8 cellular contexts compared by ENCODE assay signal in genomic region chr12:108305520-108305919, GRCh38. TPM values are rescaled to one million over a fixed set of nuclear protein-coding genes. Genes with fewer than 3 reads are reported as not detected.
DNase-seq lines count a peak whose midpoint lies in the region; ATAC-seq and TF ChIP-seq lines count a peak whose summit lies in the region.

No MANE protein-coding gene starts in this region.

- intact Hi-C loops in spleen (cut with DNase I; ENCODE audit: low total_unique reads): no loop called here

- peaks cover 69% of the 10 kb centered on the region for H3K9me3 Mint-ChIP-seq in HFFc6

- peak; percentile 29 for DNase-seq in HFFc6
- DNase-seq in anterior cingulate cortex (lab: John Stamatoyannopoulos, UW): peak in 53 of 58 donors; percentile 8 to 88 (median 45)
- DNase-seq in inferior parietal cortex (ENCODE audit: extremely low spot score): peak; percentile 66
- DNase-seq in spleen: peak; percentile 80
- DNase-seq in GM10248 (ENCODE audit: extremely low spot score): no peak

- 14 to 26% (median 22%) methylated on average over 9 of the region's 9 CpGs for WGBS in spleen, 5 donors

- no peaks in the 10 kb centered on the region; the same call in none of the 2 replicates for H3K27me3 Mint-ChIP-seq in HFFc6 (ENCODE audit: insufficient read depth)

- no peak overlapping the region for H3K4me3 Mint-ChIP-seq in HFFc6

- H3K27me3 ChIP-seq in spleen (replicated peaks in 1 of 7): peaks cover 0 to 50% (median 0%) of the 10 kb centered on the region in 7 donors

- H3K36me3 Mint-ChIP-seq in HFFc6 (ENCODE audit: low read depth): no peaks in the 10 kb centered on the region

- H3K27ac Mint-ChIP-seq in HFFc6: no peak overlapping the region

- H3K36me3 ChIP-seq in spleen: peaks cover 0 to 4% (median 0%) of the 10 kb centered on the region in 6 donors

- ATAC-seq in HG02938 (IDR thresholded peaks at IDR 0.05; ENCODE audit: unreplicated experiment) (no peak), HG03175 (IDR thresholded peaks at IDR 0.05; ENCODE audit: unreplicated experiment) (no peak), HG03460 (IDR thresholded peaks at IDR 0.05; ENCODE audit: unreplicated experiment) (no peak)

- TF ChIP-seq CTCF in HFFc6 (IDR thresholded peaks at IDR 0.05) (no peak), spleen (IDR thresholded peaks at IDR 0.05 in 8 of 11, conservative IDR thresholded peaks at IDR 0.05 in 3 of 11) (no peak), GM10248 (IDR thresholded peaks at IDR 0.05; ENCODE audit: control extremely low read depth, extremely low read depth, low read depth, missing control alignments) (no peak)

- H3K27ac ChIP-seq in spleen: peak overlapping the region in 5 of 8 donors; percentile 30 to 63 (median 57)

- TF ChIP-seq POLR2A in spleen (IDR thresholded peaks at IDR 0.05): no peak

- POLR2A ChIA-PET in GM10248 (lab: Yijun Ruan, JAX): no interaction called here

- peaks cover 19 to 69% (median 36%) of the 10 kb centered on the region in 6 donors for H3K4me1 ChIP-seq in spleen

- CTCF ChIA-PET in GM10248 (lab: Yijun Ruan, JAX): interaction anchor here (1.4 to 3.7 kb wide), 3 partner anchors 15 to 152 kb away, joined by 3 to 15 read pairs (median 3); no protein-coding TSS in a partner anchor

- peak overlapping the region in 1 of 8 donors; percentile 2 for H3K4me3 ChIP-seq in spleen

- no peaks in the 10 kb centered on the region for H3K9me3 ChIP-seq in spleen

- no peaks in the 10 kb centered on the region for H3K4me1 Mint-ChIP-seq in HFFc6 (ENCODE audit: low read depth)

RNA-seq across cellular contexts. Expression of gene CMKLR1, which starts 33.6 kb away (rescaled TPM):
- not detected for total RNA-seq in HFFc6 (2021; fragmentation: NEBNext Ultra II Directional; extraction: Animal tissue kit (Norgen Biotek cat#: 25700))
- 100 to 1,000 TPM in 2 of 7 donors, 10 to 100 TPM in 5; 53.0 to 118 (median 84.4) TPM for total RNA-seq in spleen
- 10 to 100 TPM in 1 of 3 donors, 1 to 10 TPM in 2; 6.3 to 12.1 (median 9.0) TPM for polyA plus RNA-seq in spleen

Comparison
In these comparisons a context has a peak if more than half of its experiments do, and no peak if none do; other contexts are left out.
1. RNA of gene CMKLR1, which starts 33.6 kb away (total RNA-seq): 53.0 to 118 TPM in spleen; not detected in HFFc6; every median in the first group is over 10 times any median in the second.